23 cellular contexts compared by ENCODE assay signal in the genomic region with DNA sequence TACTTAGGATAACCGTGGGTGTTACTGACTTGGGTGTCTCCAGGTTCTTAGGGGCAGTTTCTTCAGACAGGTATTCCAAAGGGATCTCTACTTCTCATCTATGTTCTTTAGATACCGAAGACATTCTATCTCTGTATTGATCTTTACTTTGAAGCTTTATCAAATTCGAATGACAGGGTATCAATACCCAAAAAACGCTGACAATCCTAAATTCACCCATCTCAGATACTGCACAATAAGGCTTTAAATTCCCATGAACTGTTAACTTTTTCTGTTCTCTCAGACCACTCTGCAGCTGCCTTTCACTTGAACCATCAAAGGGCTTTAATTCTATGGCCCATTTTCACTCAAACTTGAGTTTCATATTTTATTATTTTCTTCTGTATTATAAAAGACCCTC.
"Had no signal": no experiment of that assay in that cellular context is flagged by ENCODE, and none has a peak within 500 bp of the region (broad histone marks: within the 10 kb centered on the region; RNA-seq: fewer than 3 reads in every experiment).

No MANE protein-coding gene starts in this region.

- H3K27ac ChIP-seq: RWPE1 had no signal

- DNase-seq: Karpas-422, KG1, MG63, NCI-H1092, NCI-H1105 treated with DMSO at 0.1 percent for 48 hours, NCI-H1417 treated with DMSO at 0.1 percent for 48 hours, NCI-H146, NCI-H1694 treated with DMSO at 0.1 percent for 48 hours, NCI-H1930, NCI-H2081, NCI-H2107, NCI-H2171, NCI-H226, NCI-H446, NCI-H510A, NCI-H524 treated with DMSO at 0.1 percent for 48 hours, NCI-H69, NCI-H774, SHP77, SK-N-SH, SW 1271 had no signal

- H3K27me3 ChIP-seq: MG63 had no signal

- H3K9ac ChIP-seq: SK-N-SH had no signal

- H3K9me3 ChIP-seq: MG63, SK-N-SH had no signal

- H3K4me3 ChIP-seq: MG63 had no signal

- H3K36me3 ChIP-seq: MG63 had no signal

- H3K4me2 ChIP-seq: SK-N-SH had no signal

- ATAC-seq: Panc1 had no signal
